ENCODE assay signal across 31 cellular contexts in genomic region chr2:239099474-239099873, GRCh38.
"Had no signal": no experiment of that assay in that cellular context is flagged by ENCODE, and none has a peak within 500 bp of the region (broad histone marks: within the 10 kb centered on the region; RNA-seq: fewer than 3 reads in every experiment).

No MANE protein-coding gene starts in this region.

- H3K9me3 ChIP-seq: ovary, psoas muscle, spleen, suprapubic skin, testis, tibial artery, transverse colon, upper lobe of right lung, uterus had no signal

- H3K9ac ChIP-seq: parathyroid adenoma had no signal

- H3K27me3 Mint-ChIP-seq: naive B cell; naive thymus-derived CD8-positive, alpha-beta T cell; progenitor cell of endocrine pancreas; stimulated activated memory B cell treated with anti-CD40 and anti-IgM and Interleukin-4, amounts not matched to agents 10 μg/mL and 1 μg/mL and 100 μg/mL, for 72 hours; stimulated activated naive CD8-positive, alpha-beta T cell treated with anti-CD3 and anti-CD28 coated beads, Interleukin-15, Interleukin-2, amounts not matched to agents 100 ng/mL and 50 ng/mL, for 24 hours; type B pancreatic cell had no signal

- H3K4me3 ChIP-seq: ovary, psoas muscle, skin epidermis, smooth muscle cell, spleen, suprapubic skin, testis, tibial artery, transverse colon, upper lobe of right lung, uterus had no signal

- H3K27ac Mint-ChIP-seq: progenitor cell of endocrine pancreas; stimulated activated memory B cell treated with anti-CD40 and anti-IgM and Interleukin-4, amounts not matched to agents 10 μg/mL and 1 μg/mL and 100 μg/mL, for 72 hours; stimulated activated naive CD8-positive, alpha-beta T cell treated with anti-CD3 and anti-CD28 coated beads, Interleukin-15, Interleukin-2, amounts not matched to agents 100 ng/mL and 50 ng/mL, for 24 hours; type B pancreatic cell had no signal

- H2AFZ ChIP-seq: parathyroid adenoma had no signal

- H3K4me3 Mint-ChIP-seq: naive B cell; nephron progenitor cell; neural crest cell; stimulated activated memory B cell treated with anti-CD40 and anti-IgM and Interleukin-4, amounts not matched to agents 10 μg/mL and 1 μg/mL and 100 μg/mL, for 72 hours; stimulated activated naive CD8-positive, alpha-beta T cell treated with anti-CD3 and anti-CD28 coated beads, Interleukin-15, Interleukin-2, amounts not matched to agents 100 ng/mL and 50 ng/mL, for 24 hours; type B pancreatic cell had no signal

- H3K27ac ChIP-seq: ovary, parathyroid adenoma, skin epidermis, spleen, suprapubic skin, testis, tibial artery, upper lobe of right lung, uterus had no signal

- H3K27me3 ChIP-seq: ovary, spleen, suprapubic skin, testis, tibial artery, transverse colon, upper lobe of right lung, uterus had no signal

- ATAC-seq: naive thymus-derived CD8-positive, alpha-beta T cell; psoas muscle; right cardiac atrium; sciatic nerve; stimulated activated memory B cell treated with anti-CD40 and anti-IgM and Interleukin-4, amounts not matched to agents 10 μg/mL and 1 μg/mL and 100 μg/mL, for 72 hours; upper lobe of right lung had no signal

- H3K4me1 Mint-ChIP-seq: naive B cell; neural crest cell; stimulated activated memory B cell treated with anti-CD40 and anti-IgM and Interleukin-4, amounts not matched to agents 10 μg/mL and 1 μg/mL and 100 μg/mL, for 72 hours had no signal

- DNase-seq: naive B cell; naive thymus-derived CD8-positive, alpha-beta T cell; nephron progenitor cell; occipital lobe; ovary; posterior cingulate gyrus; psoas muscle; right cardiac atrium; spleen; stimulated activated CD4-positive, alpha-beta T cell treated with anti-CD3 and anti-CD28 coated beads, Interleukin-12 subunit alpha, Interleukin-12 subunit beta, amount 100 ng/mL, for 4 hours; stimulated activated CD4-positive, alpha-beta T cell treated with anti-CD3 and anti-CD28 coated beads, Interleukin-1b, Interleukin-23, amount 100 ng/mL, for 48 hours; stimulated activated CD4-positive, alpha-beta T cell treated with anti-CD3 and anti-CD28 coated beads, Interleukin-4, amount 100 ng/mL, for 1 hour; stimulated activated CD4-positive, alpha-beta T cell treated with anti-CD3 and anti-CD28 coated beads, Interleukin-4, amount 100 ng/mL, for 4 hours; stimulated activated CD8-positive, alpha-beta memory T cell treated with anti-CD3 and anti-CD28 coated beads, Interleukin-4, amount 100 ng/mL, for 48 hours; stimulated activated naive CD4-positive, alpha-beta T cell; substantia nigra; testis; tibial artery; transverse colon; upper lobe of right lung; uterus had no signal

- H3K36me3 ChIP-seq: ovary, uterus had no signal

- H3K4me2 ChIP-seq: smooth muscle cell had no signal

- H3K4me1 ChIP-seq: parathyroid adenoma, spleen, suprapubic skin, testis, tibial artery, transverse colon, upper lobe of right lung, uterus had no signal

- H3K9me3 Mint-ChIP-seq: naive B cell; naive thymus-derived CD8-positive, alpha-beta T cell; nephron progenitor cell; neural crest cell; stimulated activated memory B cell treated with anti-CD40 and anti-IgM and Interleukin-4, amounts not matched to agents 10 μg/mL and 1 μg/mL and 100 μg/mL, for 72 hours; stimulated activated naive CD8-positive, alpha-beta T cell treated with anti-CD3 and anti-CD28 coated beads, Interleukin-15, Interleukin-2, amounts not matched to agents 100 ng/mL and 50 ng/mL, for 24 hours; type B pancreatic cell had no signal
